In the genomic region with DNA sequence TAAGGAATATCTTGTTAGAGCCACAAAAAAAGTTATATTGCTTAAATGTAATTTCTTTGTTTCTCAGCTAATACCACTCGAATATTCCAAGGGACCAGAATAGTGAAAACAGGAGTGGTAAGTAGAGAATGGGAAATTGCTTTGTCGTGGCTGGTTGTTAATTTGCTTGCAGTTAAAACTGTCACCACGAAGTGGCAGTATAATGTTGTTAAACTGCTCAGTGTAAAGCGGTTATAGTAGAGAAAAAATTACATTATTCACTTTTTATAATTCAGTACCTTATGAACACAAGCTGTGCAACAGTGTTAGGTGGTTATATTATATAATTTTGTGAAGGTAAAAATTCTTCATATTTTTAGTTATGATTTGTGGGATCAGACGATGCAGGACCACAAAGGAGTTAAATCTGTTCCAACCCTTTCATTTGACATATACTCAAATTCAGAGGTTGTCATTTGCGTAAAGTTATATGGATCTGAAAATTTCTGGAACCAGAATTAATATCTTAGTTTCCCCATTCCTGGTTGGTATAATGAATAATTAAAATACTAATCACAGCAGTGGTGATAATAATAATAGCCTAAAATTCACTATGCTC, we compare ENCODE assay signal across 1 cellular context.
TF ChIP-seq lines count a peak whose summit lies in the region.

No MANE protein-coding gene starts in this region.

TF ChIP-seq in GM23338, 12 proteins besides CTCF, POLR2A, EP300 and RAD21 (continued from another document):
- TF ChIP-seq ETS1 (IDR thresholded peaks at IDR 0.05): no peak
